In the genomic region with DNA sequence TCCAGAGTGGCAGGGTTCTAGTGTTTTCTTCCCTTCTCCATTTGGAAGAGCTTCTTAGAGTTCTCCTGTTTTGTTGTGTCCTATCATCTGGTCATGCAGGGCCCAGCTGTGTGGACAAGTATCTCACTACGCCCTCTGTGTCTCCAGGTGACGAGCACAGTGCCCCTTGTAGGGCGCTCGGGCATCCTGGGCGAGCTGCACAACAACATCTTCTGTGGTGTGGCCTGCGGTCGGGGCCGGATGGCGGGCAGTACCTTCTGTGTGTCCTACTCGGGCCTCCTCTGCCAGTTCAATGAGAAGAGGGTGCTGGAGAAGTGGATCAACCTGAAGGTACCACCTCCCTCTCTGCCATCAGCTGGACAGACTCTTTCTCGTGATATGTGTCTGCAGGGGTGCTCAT, we compare ENCODE assay signal across 22 cellular contexts. TPM values are rescaled to one million over a fixed set of nuclear protein-coding genes. Genes with fewer than 3 reads are reported as not detected.
A peak's percentile ranks its signal among the peaks of the same experiment; 100 is the strongest.
DNase-seq lines count a peak whose midpoint lies in the region; ATAC-seq and TF ChIP-seq lines count a peak whose summit lies in the region.
"Had no signal": no experiment of that assay in that cellular context is flagged by ENCODE, and none has a peak within 500 bp of the region (broad histone marks: within the 10 kb centered on the region; RNA-seq: fewer than 3 reads in every experiment).

No MANE protein-coding gene starts in this region.

- peak overlapping the region; percentile 56 for H3K27ac ChIP-seq in HEK293 (ENCODE audit: extremely low read depth, low read depth, low read length)
- peak overlapping the region; percentile 36; the same call in 1 of the 2 replicates for H3K27ac ChIP-seq in VCaP
- no peak overlapping the region for H3K27ac ChIP-seq in gastrocnemius medialis
- H3K27ac ChIP-seq: BLaER1 had no signal

- peaks cover 6% of the 10 kb centered on the region for H3K27me3 Mint-ChIP-seq in glutamatergic neuron (ENCODE audit: unreplicated experiment)
- H3K27me3 Mint-ChIP-seq: CD4-positive, alpha-beta memory T cell; CD4-positive, CD25-positive, alpha-beta regulatory T cell; CD8-positive, alpha-beta memory T cell had no signal

- CTCF ChIA-PET in HEK293 (lab: Yijun Ruan, JAX) = interaction anchor here (0.6 to 2.3 kb wide), 8 partner anchors 9 to 198 kb away, joined by 3 to 12 read pairs (median 6); no protein-coding TSS in a partner anchor

- no peaks in the 10 kb centered on the region for H3K9me3 Mint-ChIP-seq in glutamatergic neuron (ENCODE audit: unreplicated experiment)
- H3K9me3 Mint-ChIP-seq: CD8-positive, alpha-beta memory T cell had no signal

- in situ Hi-C loops in gastrocnemius medialis (cut with MboI; ENCODE audit: low sequenced_read_pairs in 4 of 4) = no loop called here

- peaks cover 2% of the 10 kb centered on the region for H3K4me1 Mint-ChIP-seq in glutamatergic neuron (ENCODE audit: low read depth, unreplicated experiment)
- H3K4me1 Mint-ChIP-seq: CD14-positive monocyte; CD4-positive, CD25-positive, alpha-beta regulatory T cell; CD8-positive, alpha-beta memory T cell had no signal

- H3K27ac Mint-ChIP-seq in glutamatergic neuron (ENCODE audit: unreplicated experiment) = peak overlapping the region; percentile 82
- H3K27ac Mint-ChIP-seq: CD4-positive, CD25-positive, alpha-beta regulatory T cell had no signal

- no peak overlapping the region for H3K4me3 Mint-ChIP-seq in glutamatergic neuron (ENCODE audit: unreplicated experiment)
- H3K4me3 Mint-ChIP-seq: CD14-positive monocyte; CD4-positive, CD25-positive, alpha-beta regulatory T cell; CD8-positive, alpha-beta memory T cell had no signal

- peaks cover 71 to 75% of the 10 kb centered on the region in 2 experiments for H3K36me3 ChIP-seq in HEK293 (ENCODE audit: control insufficient read depth in 2 of 2, insufficient read depth in 1 of 2, low read length in 2 of 2)
- H3K36me3 ChIP-seq in gastrocnemius medialis = no peaks in the 10 kb centered on the region

- intact Hi-C loops in gastrocnemius medialis (cut with DNase I; ENCODE audit: low total_unique reads) = no loop called here

- DNase-seq in glutamatergic neuron (no peak), gastrocnemius medialis (no peak), islet precursor cell (no peak), HUDEP-2 (lab: John Stamatoyannopoulos, UW; ENCODE audit: unreplicated experiment in 76 of 76) (no peak), GOT3 (lab: John Stamatoyannopoulos, UW) (no peak)
- DNase-seq: 8988T; ACHN; BE2C; C1 segment of cervical spinal cord; CD4-positive, alpha-beta memory T cell; CD4-positive, CD25-positive, alpha-beta regulatory T cell; CD8-positive, alpha-beta memory T cell; COR-L47; DMS 273 treated with DMSO at 0.1 percent for 48 hours; DMS153; DMS53; DMS79; GF-D8 had no signal

- ATAC-seq in gastrocnemius medialis = no peak

- TF ChIP-seq CTCF in HEK293 (tag by site-specific recombination; IDR thresholded peaks at IDR 0.05) = no peak
- TF ChIP-seq CTCF in VCaP (conservative IDR thresholded peaks at IDR 0.05) = no peak
- TF ChIP-seq CTCF in glutamatergic neuron (IDR thresholded peaks at IDR 0.05; ENCODE audit: partially characterized antibody, unreplicated experiment) = no peak
- no peak for TF ChIP-seq CTCF in gastrocnemius medialis (IDR thresholded peaks at IDR 0.05 in 4 of 5, conservative IDR thresholded peaks at IDR 0.05 in 1 of 5)

- POLR2A ChIA-PET in HEK293 (lab: Yijun Ruan, JAX) = interaction anchor here (0.9 to 3.8 kb wide), 3 partner anchors 10 to 15 kb away, joined by 3 to 40 read pairs (median 3); a partner anchor contains a TSS

- H3K9me3 ChIP-seq in HEK293 (ENCODE audit: control insufficient read depth, insufficient read depth, low read depth, low read length) (no peaks in the 10 kb centered on the region), gastrocnemius medialis (no peaks in the 10 kb centered on the region)
- H3K9me3 ChIP-seq: BE2C had no signal

- no peak overlapping the region for H3K4me3 ChIP-seq in HEK293 (ENCODE audit: low read depth, low read length)
- no peak overlapping the region for H3K4me3 ChIP-seq in gastrocnemius medialis
- H3K4me3 ChIP-seq: BLaER1 had no signal

- H3K27me3 ChIP-seq in gastrocnemius medialis = no peaks in the 10 kb centered on the region
- H3K27me3 ChIP-seq: BE2C, BLaER1 had no signal

- no peaks in the 10 kb centered on the region for H3K36me3 Mint-ChIP-seq in glutamatergic neuron (ENCODE audit: unreplicated experiment)
- H3K36me3 Mint-ChIP-seq: CD4-positive, alpha-beta memory T cell; CD4-positive, CD25-positive, alpha-beta regulatory T cell had no signal

- no peak for TF ChIP-seq POLR2A in gastrocnemius medialis (IDR thresholded peaks at IDR 0.05)

- H3K4me1 ChIP-seq in HEK293 (ENCODE audit: control insufficient read depth, insufficient read depth, low read length) = peaks cover 31% of the 10 kb centered on the region
- no peaks in the 10 kb centered on the region for H3K4me1 ChIP-seq in gastrocnemius medialis
- H3K4me1 ChIP-seq: BLaER1 had no signal

TF ChIP-seq in HEK293, 187 proteins besides CTCF, POLR2A, EP300 and RAD21:
- TF ChIP-seq, protein P1, sequence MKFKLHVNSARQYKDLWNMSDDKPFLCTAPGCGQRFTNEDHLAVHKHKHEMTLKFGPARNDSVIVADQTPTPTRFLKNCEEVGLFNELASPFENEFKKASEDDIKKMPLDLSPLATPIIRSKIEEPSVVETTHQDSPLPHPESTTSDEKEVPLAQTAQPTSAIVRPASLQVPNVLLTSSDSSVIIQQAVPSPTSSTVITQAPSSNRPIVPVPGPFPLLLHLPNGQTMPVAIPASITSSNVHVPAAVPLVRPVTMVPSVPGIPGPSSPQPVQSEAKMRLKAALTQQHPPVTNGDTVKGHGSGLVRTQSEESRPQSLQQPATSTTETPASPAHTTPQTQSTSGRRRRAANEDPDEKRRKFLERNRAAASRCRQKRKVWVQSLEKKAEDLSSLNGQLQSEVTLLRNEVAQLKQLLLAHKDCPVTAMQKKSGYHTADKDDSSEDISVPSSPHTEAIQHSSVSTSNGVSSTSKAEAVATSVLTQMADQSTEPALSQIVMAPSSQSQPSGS (tag by site-specific recombination; IDR thresholded peaks at IDR 0.05; ENCODE audit: low read depth) = no peak
- no peak for TF ChIP-seq ZNF266 (tag by site-specific recombination; IDR thresholded peaks at IDR 0.05; ENCODE audit: low read depth)
- TF ChIP-seq ZBTB21 (tag by site-specific recombination; IDR thresholded peaks at IDR 0.05) = no peak
- TF ChIP-seq ZSCAN30 (tag by site-specific recombination; IDR thresholded peaks at IDR 0.05) = no peak
- TF ChIP-seq RBAK (tag by site-specific recombination; IDR thresholded peaks at IDR 0.05) = no peak
- TF ChIP-seq, protein P2, sequence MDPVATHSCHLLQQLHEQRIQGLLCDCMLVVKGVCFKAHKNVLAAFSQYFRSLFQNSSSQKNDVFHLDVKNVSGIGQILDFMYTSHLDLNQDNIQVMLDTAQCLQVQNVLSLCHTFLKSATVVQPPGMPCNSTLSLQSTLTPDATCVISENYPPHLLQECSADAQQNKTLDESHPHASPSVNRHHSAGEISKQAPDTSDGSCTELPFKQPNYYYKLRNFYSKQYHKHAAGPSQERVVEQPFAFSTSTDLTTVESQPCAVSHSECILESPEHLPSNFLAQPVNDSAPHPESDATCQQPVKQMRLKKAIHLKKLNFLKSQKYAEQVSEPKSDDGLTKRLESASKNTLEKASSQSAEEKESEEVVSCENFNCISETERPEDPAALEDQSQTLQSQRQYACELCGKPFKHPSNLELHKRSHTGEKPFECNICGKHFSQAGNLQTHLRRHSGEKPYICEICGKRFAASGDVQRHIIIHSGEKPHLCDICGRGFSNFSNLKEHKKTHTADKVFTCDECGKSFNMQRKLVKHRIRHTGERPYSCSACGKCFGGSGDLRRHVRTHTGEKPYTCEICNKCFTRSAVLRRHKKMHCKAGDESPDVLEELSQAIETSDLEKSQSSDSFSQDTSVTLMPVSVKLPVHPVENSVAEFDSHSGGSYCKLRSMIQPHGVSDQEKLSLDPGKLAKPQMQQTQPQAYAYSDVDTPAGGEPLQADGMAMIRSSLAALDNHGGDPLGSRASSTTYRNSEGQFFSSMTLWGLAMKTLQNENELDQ (tag by site-specific recombination; IDR thresholded peaks at IDR 0.05; ENCODE audit: low read depth) = no peak
- no peak for TF ChIP-seq ZNF302 (tag by site-specific recombination; IDR thresholded peaks at IDR 0.05; ENCODE audit: low read depth)
- TF ChIP-seq ZNF837 (tag by site-specific recombination; IDR thresholded peaks at IDR 0.05) = no peak

RNA-seq across cellular contexts. Expression of a gene that starts 13.0 kb away (rescaled TPM):
- 5.5 TPM for total RNA-seq in glutamatergic neuron (ENCODE audit: unreplicated experiment)
- 1 to 10 TPM in 2 of 4 donors, under 1 TPM in 2; 0.20 to 2.1 (median 1.0) TPM for total RNA-seq in gastrocnemius medialis

RNA-seq across cellular contexts. Expression of a gene that starts 13.6 kb away (rescaled TPM):
- 10.1 TPM for total RNA-seq in glutamatergic neuron (ENCODE audit: unreplicated experiment)
- total RNA-seq in gastrocnemius medialis = 10 to 100 TPM in 1 of 4 donors, 1 to 10 TPM in 3; 6.1 to 10.5 (median 6.1) TPM

RNA-seq across cellular contexts. Expression of a gene that starts 35.0 kb away (rescaled TPM):
- 146 TPM for total RNA-seq in glutamatergic neuron (ENCODE audit: unreplicated experiment)
- total RNA-seq in gastrocnemius medialis = 1 to 10 TPM in 3 of 4 donors, under 1 TPM in 1; 0.61 to 3.2 (median 1.8) TPM

RNA-seq across cellular contexts. Expression of a gene that starts 43.3 kb away (rescaled TPM):
- not detected for total RNA-seq in glutamatergic neuron (ENCODE audit: unreplicated experiment)
- not detected for total RNA-seq in gastrocnemius medialis
- total RNA-seq: CD4-positive, alpha-beta memory T cell; CD4-positive, CD25-positive, alpha-beta regulatory T cell; CD8-positive, alpha-beta memory T cell had no signal

RNA-seq across cellular contexts. Expression of a gene that starts 47.0 kb away (rescaled TPM):
- total RNA-seq in glutamatergic neuron (ENCODE audit: unreplicated experiment) = 79.2 TPM
- 10 to 100 TPM; 61.0 to 88.7 (median 79.4) TPM for total RNA-seq in gastrocnemius medialis

Comparison
In these comparisons a context has a peak if more than half of its experiments do, and no peak if none do; other contexts are left out.
1. H3K27ac ChIP-seq: peak in HEK293 (single experiment) and VCaP (single experiment); none in gastrocnemius medialis (0 of 4).
2. RNA of a gene that starts 35.0 kb away (total RNA-seq): 146 TPM in glutamatergic neuron (single experiment); 0.61 to 3.2 TPM in gastrocnemius medialis; every median in the first group is over 10 times any median in the second.